ENCODE assay signal across 12 cellular contexts in genomic region chr9:42237376-42237775, GRCh38. TPM values are rescaled to one million over a fixed set of nuclear protein-coding genes. Genes with fewer than 3 reads are reported as not detected.
DNase-seq lines count a peak whose midpoint lies in the region; FAIRE-seq and TF ChIP-seq lines count a peak whose summit lies in the region.
"Not testable (repeated sequence)": the region's sequence is repeated elsewhere in the genome, so short reads cannot be mapped to it uniquely, and the experiment has no call there.
"Had no signal": no experiment of that assay in that cellular context is flagged by ENCODE, and none has a peak within 500 bp of the region (broad histone marks: within the 10 kb centered on the region; RNA-seq: fewer than 3 reads in every experiment).

No MANE protein-coding gene starts in this region.

- H2BK15ac ChIP-seq in H1 (ENCODE audit: low read length): not testable (repeated sequence)

- H4K91ac ChIP-seq in H1 (replicated peaks; ENCODE audit: insufficient read length, low read length): not testable (repeated sequence)

- 0 out of 2 replicates have a peak overlapping the region, but pooled peaks have one; percentile 17 for H2BK12ac ChIP-seq in H1 (ENCODE audit: low read depth, low read length)

- H3K36me3 ChIP-seq in H1 (ENCODE audit: control insufficient read depth in 2 of 4, insufficient read depth in 4 of 4, low read length in 3 of 4); left ventricle myocardium inferior: not testable (repeated sequence)

- not testable (repeated sequence) for H3K9ac ChIP-seq in H1 (replicated peaks in 1 of 4; ENCODE audit: extremely low read depth in 1 of 4, low read depth in 3 of 4, low read length in 3 of 4)

- not testable (repeated sequence) for H4K20me1 ChIP-seq in H1 (replicated peaks in 1 of 2; ENCODE audit: control insufficient read depth in 1 of 2, insufficient read depth in 2 of 2, low read length in 2 of 2)

- TF ChIP-seq CTCF in brain (conservative IDR thresholded peaks at IDR 0.05); H1 (IDR thresholded peaks at IDR 0.05; ENCODE audit: control extremely low read depth in 1 of 3, insufficient read depth in 1 of 3, low read depth in 1 of 3, low read length in 3 of 3); left ventricle myocardium inferior (IDR thresholded peaks at IDR 0.05; ENCODE audit: borderline replicate concordance); osteocyte (IDR thresholded peaks at IDR 0.05): not testable (repeated sequence)

- H3K4me1 Mint-ChIP-seq in brain (peaks cover 35% of the 10 kb centered on the region), osteocyte (ENCODE audit: unreplicated experiment) (peaks cover 13% of the 10 kb centered on the region)

- H4K5ac ChIP-seq in H1 (ENCODE audit: insufficient read length, low read depth, low read length): not testable (repeated sequence)

- not testable (repeated sequence) for H3K23ac ChIP-seq in H1 (ENCODE audit: insufficient read length)

- H2BK5ac ChIP-seq in H1 (ENCODE audit: low read depth, low read length): not testable (repeated sequence)

- H3K36me3 Mint-ChIP-seq in brain; osteocyte (ENCODE audit: unreplicated experiment): not testable (repeated sequence)

- not testable (repeated sequence) for TF ChIP-seq POLR2A in H1 (IDR thresholded peaks at IDR 0.05; ENCODE audit: control extremely low read depth in 1 of 2, low read depth in 2 of 2, low read length in 2 of 2)

- not testable (repeated sequence) for H3K79me1 ChIP-seq in H1 (ENCODE audit: low read depth, low read length)

- intact Hi-C loops in left ventricle myocardium inferior (cut with micrococcal nuclease): not testable (repeated sequence)

- not testable (repeated sequence) for H3K23me2 ChIP-seq in H1 (ENCODE audit: low read depth, low read length)

- WGBS in H1 (ENCODE audit: extremely low coverage in 1 of 2, insufficient coverage in 1 of 2, insufficient read length in 1 of 2, insufficient replicate concordance in 2 of 2, low coverage in 1 of 2, low lambda C conversion rate in 2 of 2, missing lambda C conversion rate in 1 of 2), 2 experiments: 88% methylated on average over 2 of the region's 2 CpGs; no CpG with 5 or more reads in 1 of the 2 experiments

- H3K4me3 Mint-ChIP-seq in brain; osteocyte (ENCODE audit: unreplicated experiment): not testable (repeated sequence)

- H3K27ac ChIP-seq in H1 (ENCODE audit: low read depth, low read length): not testable (repeated sequence)
- peak overlapping the region; percentile 85 for H3K27ac ChIP-seq in left ventricle myocardium inferior (replicated peaks)

- H3K9me3 ChIP-seq in H1 (ENCODE audit: insufficient read depth in 2 of 2, low read depth in 1 of 2, low read length in 1 of 2); left ventricle myocardium inferior (replicated peaks): not testable (repeated sequence)

- not testable (repeated sequence) for TF ChIP-seq RAD21 in H1 (IDR thresholded peaks at IDR 0.05 in 1 of 2, conservative IDR thresholded peaks at IDR 0.05 in 1 of 2; ENCODE audit: low read depth in 2 of 2, low read length in 2 of 2)

- H3K14ac ChIP-seq in H1 (ENCODE audit: insufficient read length): not testable (repeated sequence)

- H3K9me3 Mint-ChIP-seq in brain; osteocyte (ENCODE audit: unreplicated experiment): not testable (repeated sequence)

- H3K4me2 ChIP-seq in H1 (ENCODE audit: insufficient read depth in 1 of 2, low read depth in 2 of 2, low read length in 2 of 2): not testable (repeated sequence)

- H2BK120ac ChIP-seq in H1 (replicated peaks; ENCODE audit: low read depth, low read length): not testable (repeated sequence)

- H2AFZ ChIP-seq in H1 (ENCODE audit: low read length): not testable (repeated sequence)

- not testable (repeated sequence) for H4K8ac ChIP-seq in H1 (ENCODE audit: extremely low read depth, insufficient read depth, low read length)

- H3K4me3 ChIP-seq in H1 (ENCODE audit: extremely low read depth in 1 of 4, insufficient read depth in 2 of 4, low read depth in 3 of 4, low read length in 4 of 4); left ventricle myocardium inferior: not testable (repeated sequence)

- not testable (repeated sequence) for H3K18ac ChIP-seq in H1 (ENCODE audit: extremely low read depth, low read length)

- peak overlapping the region; percentile 2 to 95 (median 38) for H3K27ac Mint-ChIP-seq in brain
- peak overlapping the region; percentile 39 for H3K27ac Mint-ChIP-seq in osteocyte (ENCODE audit: unreplicated experiment)

- not testable (repeated sequence) for H3K56ac ChIP-seq in H1 (replicated peaks; ENCODE audit: insufficient read length, low read depth, low read length)

- H3K79me2 ChIP-seq in H1 (ENCODE audit: control insufficient read depth in 1 of 2, insufficient read depth in 2 of 2, low read length in 2 of 2): not testable (repeated sequence)

- DNase-seq in DMS53 (lab: John Stamatoyannopoulos, UW): peak; percentile 34
- DNase-seq in M059J (ENCODE audit: low read depth): peak; percentile 38
- DNase-seq in NCI-H748 (lab: John Stamatoyannopoulos, UW; ENCODE audit: unreplicated experiment): peak; percentile 60
- DNase-seq in H1 (ENCODE audit: low read depth in 1 of 2, low spot score in 2 of 2); left ventricle myocardium inferior; osteocyte (ENCODE audit: extremely low spot score, unreplicated experiment): not testable (repeated sequence)

- not testable (repeated sequence) for H3K27me3 Mint-ChIP-seq in brain; osteocyte (ENCODE audit: unreplicated experiment)

- not testable (repeated sequence) for H3K27me3 ChIP-seq in H1 (replicated peaks in 1 of 4; ENCODE audit: control insufficient read depth in 3 of 4, extremely low read depth in 1 of 4, insufficient read depth in 3 of 4, low read length in 3 of 4); left ventricle myocardium inferior (ENCODE audit: low read depth)

- not testable (repeated sequence) for TF ChIP-seq EP300 in H1 (IDR thresholded peaks at IDR 0.05; ENCODE audit: borderline replicate concordance in 1 of 2, low read depth in 2 of 2, low read length in 2 of 2)

- not testable (repeated sequence) for H3K4ac ChIP-seq in H1 (replicated peaks; ENCODE audit: insufficient read length, low read depth, low read length)

- POLR2A ChIA-PET in H1 (lab: Charles Lee; ENCODE audit: partially characterized antibody): not testable (repeated sequence)

- FAIRE-seq in H1 (lab: Jason Lieb, UNC): not testable (repeated sequence)

- H2BK20ac ChIP-seq in H1 (ENCODE audit: low read length): not testable (repeated sequence)

- H3K4me1 ChIP-seq in H1 (replicated peaks in 1 of 4; ENCODE audit: control insufficient read depth in 3 of 4, insufficient read depth in 4 of 4, low read length in 3 of 4): not testable (repeated sequence)
- peaks cover 30% of the 10 kb centered on the region for H3K4me1 ChIP-seq in left ventricle myocardium inferior

- CTCF ChIA-PET in H1 (lab: Charles Lee; ENCODE audit: partially characterized antibody): not testable (repeated sequence)

- not testable (repeated sequence) for H2AK5ac ChIP-seq in H1 (ENCODE audit: low read depth, low read length)

RNA-seq across cellular contexts. Expression of gene SPATA31A6, which starts 53.9 kb away (rescaled TPM):
- not detected in 2 replicates for total RNA-seq in M059J (2014; rRNA removed; shearing (Covaris generic))
- polyA plus RNA-seq in brain (ENCODE audit: insufficient read depth, low read depth, low replicate concordance) (not detected), H1 (2011; rRNA removed) (0.11 and 0.20 TPM in 2 replicates)
- total RNA-seq in H1 (2021; fragmentation: NEBNext Ultra II Directional; extraction: Animal tissue kit (Norgen Biotek cat#: 25700)): not detected in 2 replicates
- polyA plus RNA-seq in H1 (2011; cell fraction: cytosol; rRNA removed): 0.35 TPM
- 0.06 TPM for polyA plus RNA-seq in H1 (2011; cell fraction: nucleus; rRNA removed)
- 0.41 TPM in 1 of 4 replicates, not detected in the others for polyA plus RNA-seq in H1 (2012, experiment 1 of 2)
- not detected for polyA plus RNA-seq in H1 (2012, experiment 2 of 2)
- polyA plus RNA-seq in H1 (2013, experiment 1 of 2): 0.02 TPM
- 0.13 TPM for polyA plus RNA-seq in H1 (2013, experiment 2 of 2)
- polyA minus RNA-seq in H1 (2011; rRNA and poly(A)+ RNA removed): 0.05 TPM in 1 of 2 replicates, not detected in the other
- polyA minus RNA-seq in H1 (2011; cell fraction: cytosol; rRNA and poly(A)+ RNA removed): not detected
- polyA minus RNA-seq in H1 (2011; cell fraction: nucleus; rRNA and poly(A)+ RNA removed): 0.20 TPM
- total RNA-seq in left ventricle myocardium inferior (not detected), osteocyte (not detected in 2 replicates)
- total RNA-seq: Calu3; CD4-positive, alpha-beta memory T cell; H4; HFFc6 had no signal
- polyA plus RNA-seq: BJ; CD4-positive, alpha-beta memory T cell had no signal
